Comparison of ENCODE assay signal across 8 cellular contexts in the genomic region with DNA sequence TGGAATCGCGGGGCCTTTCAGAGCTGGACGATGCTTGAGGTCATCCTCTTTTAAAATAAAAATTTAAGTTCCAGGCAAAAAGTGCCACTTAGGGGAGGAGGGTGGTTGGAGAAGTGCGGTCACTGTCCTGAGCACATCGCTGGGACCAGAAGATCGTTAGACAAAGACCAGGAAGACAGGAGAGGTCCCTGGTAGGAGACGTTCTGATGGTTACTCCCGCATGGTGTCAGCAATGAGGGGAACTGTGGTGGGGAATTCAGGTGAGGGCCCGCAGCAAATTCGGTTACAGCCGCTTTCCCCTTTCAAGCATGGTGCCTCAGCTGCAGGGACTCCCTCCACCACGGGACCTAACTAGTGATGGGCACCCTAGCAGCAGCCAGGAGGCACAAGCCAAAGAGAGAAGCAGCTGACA. TPM values are rescaled to one million over a fixed set of nuclear protein-coding genes. Genes with fewer than 3 reads are reported as not detected.
DNase-seq lines count a peak whose midpoint lies in the region; ATAC-seq and TF ChIP-seq lines count a peak whose summit lies in the region.

No MANE protein-coding gene starts in this region.

- peak overlapping the region; percentile 91 for H3K4me3 ChIP-seq in ectodermal cell (ENCODE audit: insufficient read depth, low read depth, low read length)
- H3K4me3 ChIP-seq in mesodermal cell (ENCODE audit: extremely low read depth, insufficient read depth, low read length, poor library complexity, severe bottlenecking): peak overlapping the region; percentile 86

- H3K36me3 ChIP-seq in ectodermal cell (ENCODE audit: control insufficient read depth, insufficient read depth, low read length): peaks cover 18% of the 10 kb centered on the region
- H3K36me3 ChIP-seq in mesodermal cell (ENCODE audit: control insufficient read depth, insufficient read depth, low read length): peaks cover 40% of the 10 kb centered on the region

- WGBS in ectodermal cell, 2 experiments: 7 to 9% methylated on average over 12 of the region's 12 CpGs
- WGBS in mesodermal cell (ENCODE audit: insufficient coverage in 2 of 2), 2 experiments: 9% methylated on average over 8 to 11 of the region's 12 CpGs

- H3K27ac ChIP-seq in ectodermal cell (ENCODE audit: insufficient read depth, low read depth, low read length, poor library complexity, severe bottlenecking) (peak overlapping the region; percentile 96), mesodermal cell (ENCODE audit: low read depth, low read length, severe bottlenecking) (peak overlapping the region; percentile 99)

- ATAC-seq in T-helper 17 cell (no peak), HG03520 (IDR thresholded peaks at IDR 0.05; ENCODE audit: unreplicated experiment) (no peak)

- H3K27ac Mint-ChIP-seq in HFFc6: peak overlapping the region; percentile 100
- H3K27ac Mint-ChIP-seq in T-helper 17 cell: peak overlapping the region; percentile 100
- peak overlapping the region; percentile 100 for H3K27ac Mint-ChIP-seq in type B pancreatic cell

- H3K27me3 Mint-ChIP-seq in HFFc6 (ENCODE audit: insufficient read depth) (peaks cover 6% of the 10 kb centered on the region), T-helper 17 cell (no peaks in the 10 kb centered on the region), type B pancreatic cell (no peaks in the 10 kb centered on the region)

- peaks cover 35% of the 10 kb centered on the region for H3K4me1 Mint-ChIP-seq in HFFc6 (ENCODE audit: low read depth)
- peaks cover 35% of the 10 kb centered on the region for H3K4me1 Mint-ChIP-seq in T-helper 17 cell
- peaks cover 25% of the 10 kb centered on the region for H3K4me1 Mint-ChIP-seq in type B pancreatic cell (ENCODE audit: unreplicated experiment)

- peaks cover 7% of the 10 kb centered on the region for H3K4me1 ChIP-seq in ectodermal cell (ENCODE audit: control insufficient read depth, insufficient read depth, low read length)
- no peaks in the 10 kb centered on the region for H3K4me1 ChIP-seq in mesodermal cell (ENCODE audit: control insufficient read depth, insufficient read depth, low read length, poor library complexity, severe bottlenecking)

- peak overlapping the region; percentile 100 for H3K4me3 Mint-ChIP-seq in HFFc6
- peak overlapping the region; percentile 99 for H3K4me3 Mint-ChIP-seq in T-helper 17 cell
- H3K4me3 Mint-ChIP-seq in type B pancreatic cell: peak overlapping the region; percentile 99

- DNase-seq in EH (ENCODE audit: low read depth) (peak; percentile 29), HFFc6 (peak; percentile 40), T-helper 17 cell (peak in 1 of 3 donors; percentile 12), type B pancreatic cell (ENCODE audit: extremely low spot score, unreplicated experiment) (no peak), NCI-H524 treated with DMSO at 0.1 percent for 48 hours (lab: John Stamatoyannopoulos, UW) (no peak)

- H3K9me3 ChIP-seq in T-helper 17 cell (ENCODE audit: control insufficient read depth, low read length, poor library complexity, severe bottlenecking) (no peaks in the 10 kb centered on the region), ectodermal cell (ENCODE audit: control insufficient read depth, low read length) (no peaks in the 10 kb centered on the region), mesodermal cell (ENCODE audit: control insufficient read depth, low read length) (no peaks in the 10 kb centered on the region)

- TF ChIP-seq CTCF in HFFc6 (IDR thresholded peaks at IDR 0.05) (peak; percentile 3), type B pancreatic cell (conservative IDR thresholded peaks at IDR 0.05) (no peak)

- H3K36me3 Mint-ChIP-seq in HFFc6 (ENCODE audit: low read depth): no peaks in the 10 kb centered on the region; the same call in 1 of the 2 replicates
- no peaks in the 10 kb centered on the region for H3K36me3 Mint-ChIP-seq in T-helper 17 cell (ENCODE audit: low read depth)
- H3K36me3 Mint-ChIP-seq in type B pancreatic cell: peaks cover 7% of the 10 kb centered on the region

- H3K27me3 ChIP-seq in ectodermal cell (ENCODE audit: control insufficient read depth, insufficient read depth, low read length, poor library complexity, severe bottlenecking): no peaks in the 10 kb centered on the region

- H3K9me3 Mint-ChIP-seq in HFFc6 (no peaks in the 10 kb centered on the region), type B pancreatic cell (no peaks in the 10 kb centered on the region)

RNA-seq across cellular contexts. Expression of a gene that starts 1.0 kb away (rescaled TPM):
- total RNA-seq in HFFc6 (2021; fragmentation: NEBNext Ultra II Directional; extraction: Animal tissue kit (Norgen Biotek cat#: 25700)): 10 to 100 TPM; 34.6 to 50.6 (median 42.2) TPM
- total RNA-seq in T-helper 17 cell (10 to 100 TPM; 39.0 TPM), type B pancreatic cell (ENCODE audit: low replicate concordance) (33.2 and 35.6 TPM in 2 replicates)
- 28.2 TPM for polyA plus RNA-seq in ectodermal cell (2013, experiment 1 of 4)
- polyA plus RNA-seq in ectodermal cell (2013, experiment 2 of 4): 28.0 TPM
- 28.0 TPM for polyA plus RNA-seq in ectodermal cell (2013, experiment 3 of 4)
- 26.1 TPM for polyA plus RNA-seq in ectodermal cell (2013, experiment 4 of 4)
- polyA plus RNA-seq in mesodermal cell (2013, experiment 1 of 2): 31.3 TPM
- 25.1 TPM for polyA plus RNA-seq in mesodermal cell (2013, experiment 2 of 2)

RNA-seq across cellular contexts. Expression of a gene that starts 21.8 kb away (rescaled TPM):
- total RNA-seq in HFFc6 (2021; fragmentation: NEBNext Ultra II Directional; extraction: Animal tissue kit (Norgen Biotek cat#: 25700)): 100 to 1,000 TPM; 229 to 242 (median 240) TPM
- total RNA-seq in T-helper 17 cell (100 to 1,000 TPM; 253 to 276 TPM), type B pancreatic cell (ENCODE audit: low replicate concordance) (238 and 260 TPM in 2 replicates)
- 370 TPM for polyA plus RNA-seq in ectodermal cell (2013, experiment 1 of 4)
- polyA plus RNA-seq in ectodermal cell (2013, experiment 2 of 4): 372 TPM
- 313 TPM for polyA plus RNA-seq in ectodermal cell (2013, experiment 3 of 4)
- polyA plus RNA-seq in ectodermal cell (2013, experiment 4 of 4): 343 TPM
- 278 TPM for polyA plus RNA-seq in mesodermal cell (2013, experiment 1 of 2)
- polyA plus RNA-seq in mesodermal cell (2013, experiment 2 of 2): 286 TPM

RNA-seq across cellular contexts. Expression of a gene that starts 40.3 kb away (rescaled TPM):
- total RNA-seq in HFFc6 (2021; fragmentation: NEBNext Ultra II Directional; extraction: Animal tissue kit (Norgen Biotek cat#: 25700)): 10 to 100 TPM; 17.1 to 28.0 (median 22.0) TPM
- total RNA-seq in T-helper 17 cell (10 to 100 TPM; 33.7 to 37.8 TPM), type B pancreatic cell (ENCODE audit: low replicate concordance) (16.2 and 21.1 TPM in 2 replicates)
- 4.5 TPM for polyA plus RNA-seq in ectodermal cell (2013, experiment 1 of 4)
- polyA plus RNA-seq in ectodermal cell (2013, experiment 2 of 4): 6.3 TPM
- polyA plus RNA-seq in ectodermal cell (2013, experiment 3 of 4): 3.5 TPM
- 3.1 TPM for polyA plus RNA-seq in ectodermal cell (2013, experiment 4 of 4)
- 21.7 TPM for polyA plus RNA-seq in mesodermal cell (2013, experiment 1 of 2)
- polyA plus RNA-seq in mesodermal cell (2013, experiment 2 of 2): 14.1 TPM

Comparison
In these comparisons a context has a peak if more than half of its experiments do, and no peak if none do; other contexts are left out.
1. DNase-seq: peak in EH (single experiment) and HFFc6 (single experiment); none in type B pancreatic cell (single experiment) and NCI-H524 treated with DMSO at 0.1 percent for 48 hours (single experiment).
2. Peak in every context shown above with its lines, with median percentiles within 50 percentile points of each other: H3K27ac Mint-ChIP-seq and H3K4me3 Mint-ChIP-seq.